13 cellular contexts compared by ENCODE assay signal in genomic region chr16:61289141-61289540, GRCh38.
DNase-seq lines count a peak whose midpoint lies in the region; ATAC-seq and TF ChIP-seq lines count a peak whose summit lies in the region.
"Had no signal": no experiment of that assay in that cellular context is flagged by ENCODE, and none has a peak within 500 bp of the region (broad histone marks: within the 10 kb centered on the region; RNA-seq: fewer than 3 reads in every experiment).

No MANE protein-coding gene starts in this region.

- no peaks in the 10 kb centered on the region for H3K27me3 ChIP-seq in BLaER1 treated with 17β-estradiol and CSF1 and Interleukin-3, amounts not matched to agents 10 nM and 100 nM
- H3K27me3 ChIP-seq in heart left ventricle: no peaks in the 10 kb centered on the region

- H3K4me2 ChIP-seq in BLaER1 treated with 17β-estradiol and CSF1 and Interleukin-3, amounts not matched to agents 10 nM and 100 nM: peak overlapping the region in 7 of 11 experiments; percentile 15 to 37 (median 23); a peak in 6 of 22 replicates
- H3K4me2 ChIP-seq: A549 had no signal

- H3K27ac ChIP-seq in BLaER1 treated with 17β-estradiol and CSF1 and Interleukin-3, amounts not matched to agents 10 nM and 100 nM: no peak overlapping the region
- H3K27ac ChIP-seq in mesodermal cell (ENCODE audit: low read depth, low read length, severe bottlenecking): peak overlapping the region; percentile 38
- H3K27ac ChIP-seq in heart left ventricle: no peak overlapping the region
- H3K27ac ChIP-seq: A549 had no signal

- no peak overlapping the region for H3K9ac ChIP-seq in BLaER1 treated with 17β-estradiol and CSF1 and Interleukin-3, amounts not matched to agents 10 nM and 100 nM

- intact Hi-C loops in heart left ventricle (cut with DNase I): no loop called here

- H3K4me1 ChIP-seq in BLaER1 treated with 17β-estradiol and CSF1 and Interleukin-3, amounts not matched to agents 10 nM and 100 nM: peaks cover 0 to 11% (median 7%) of the 10 kb centered on the region in 10 experiments; a peak in 12 of 20 replicates
- H3K4me1 ChIP-seq in mesodermal cell (ENCODE audit: control insufficient read depth, insufficient read depth, low read length, poor library complexity, severe bottlenecking): no peaks in the 10 kb centered on the region
- no peaks in the 10 kb centered on the region for H3K4me1 ChIP-seq in heart left ventricle
- H3K4me1 ChIP-seq: A549 had no signal

- peak; percentile 1 for DNase-seq in OCI-M1 (lab: John Stamatoyannopoulos, UW)
- no peak for DNase-seq in heart left ventricle
- DNase-seq in ecto neural progenitor cell (ENCODE audit: low spot score): no peak
- no peak for DNase-seq in NCI-H2196 (lab: John Stamatoyannopoulos, UW; ENCODE audit: unreplicated experiment)
- DNase-seq: CD4-positive, CD25-positive, alpha-beta regulatory T cell; DMS79; IMR-90; KBM-7 had no signal

- H4K20me1 ChIP-seq in BLaER1 treated with 17β-estradiol and CSF1 and Interleukin-3, amounts not matched to agents 10 nM and 100 nM: no peaks in the 10 kb centered on the region

- ATAC-seq in heart left ventricle (no peak), GM19452 (IDR thresholded peaks at IDR 0.05; ENCODE audit: unreplicated experiment) (no peak)
- ATAC-seq: A549, HCT116 had no signal

- TF ChIP-seq CTCF in heart left ventricle (IDR thresholded peaks at IDR 0.05): no peak

- no peak for TF ChIP-seq POLR2A in heart left ventricle (IDR thresholded peaks at IDR 0.05)

- no peaks in the 10 kb centered on the region for H3K9me3 ChIP-seq in BLaER1 treated with 17β-estradiol and CSF1 and Interleukin-3, amounts not matched to agents 10 nM and 100 nM (replicated peaks in 1 of 11)
- H3K9me3 ChIP-seq in mesodermal cell (ENCODE audit: control insufficient read depth, low read length) (no peaks in the 10 kb centered on the region), heart left ventricle (peaks cover 0 to 2% (median 0%) of the 10 kb centered on the region in 12 donors)
- H3K9me3 ChIP-seq: A549 had no signal

- H3K4me3 ChIP-seq in BLaER1 treated with 17β-estradiol and CSF1 and Interleukin-3, amounts not matched to agents 10 nM and 100 nM: no peak overlapping the region
- H3K4me3 ChIP-seq in mesodermal cell (ENCODE audit: extremely low read depth, insufficient read depth, low read length, poor library complexity, severe bottlenecking) (no peak overlapping the region), heart left ventricle (no peak overlapping the region)
- H3K4me3 ChIP-seq: A549 had no signal

- WGBS in mesodermal cell (ENCODE audit: insufficient coverage in 2 of 2), 2 experiments: no CpG with 5 or more reads among the region's 2 CpGs
- WGBS in heart left ventricle, 4 donors: 50 to 63% (median 53%) methylated on average over 2 of the region's 2 CpGs

- no peaks in the 10 kb centered on the region for H3K36me3 ChIP-seq in BLaER1 treated with 17β-estradiol and CSF1 and Interleukin-3, amounts not matched to agents 10 nM and 100 nM
- no peaks in the 10 kb centered on the region for H3K36me3 ChIP-seq in mesodermal cell (ENCODE audit: control insufficient read depth, insufficient read depth, low read length)
- no peaks in the 10 kb centered on the region for H3K36me3 ChIP-seq in heart left ventricle
